ENCODE assay signal across 2 cellular contexts in genomic region chr1:55421317-55421716, GRCh38.
TF ChIP-seq lines count a peak whose summit lies in the region.

No MANE protein-coding gene starts in this region.

TF ChIP-seq in IMR-90, 13 proteins besides CTCF, POLR2A, EP300 and RAD21:
- TF ChIP-seq USF2 (IDR thresholded peaks at IDR 0.05; ENCODE audit: low read depth, low read length) (peak; percentile 36; the same call in 1 of the 2 replicates), MAFK (IDR thresholded peaks at IDR 0.05; ENCODE audit: low read depth, low read length) (no peak), CEBPB (IDR thresholded peaks at IDR 0.05; ENCODE audit: low read depth, low read length) (no peak), CHD1 (IDR thresholded peaks at IDR 0.05; ENCODE audit: low read depth, low read length) (no peak), BHLHE40 (IDR thresholded peaks at IDR 0.05; ENCODE audit: low read depth, low read length) (no peak)

TF ChIP-seq in endothelial cell of umbilical vein, 7 proteins besides CTCF, POLR2A, EP300 and RAD21:
- TF ChIP-seq EZH2 (IDR thresholded peaks at IDR 0.05; ENCODE audit: borderline replicate concordance, low read depth, low read length, severe bottlenecking) (no peak), GATA2 (IDR thresholded peaks at IDR 0.05; ENCODE audit: insufficient read depth, insufficient read length, low read depth, low read length) (no peak), MYC (IDR thresholded peaks at IDR 0.05; ENCODE audit: low read depth, low read length) (no peak), FOS (IDR thresholded peaks at IDR 0.05; ENCODE audit: borderline replicate concordance, insufficient read depth, low read length) (no peak), POLR2AphosphoS5 (IDR thresholded peaks at IDR 0.05; ENCODE audit: insufficient read depth, low read depth, low read length) (no peak), MAX (IDR thresholded peaks at IDR 0.05; ENCODE audit: insufficient read depth, insufficient read length) (no peak), JUN (IDR thresholded peaks at IDR 0.05; ENCODE audit: borderline replicate concordance, insufficient read depth, insufficient read length, low read depth) (no peak)
